14 cellular contexts compared by ENCODE assay signal in genomic region chr5:62152394-62153123, GRCh38.
DNase-seq lines count a peak whose midpoint lies in the region; ATAC-seq and TF ChIP-seq lines count a peak whose summit lies in the region.
"Had no signal": no experiment of that assay in that cellular context is flagged by ENCODE, and none has a peak within 500 bp of the region (broad histone marks: within the 10 kb centered on the region; RNA-seq: fewer than 3 reads in every experiment).

No MANE protein-coding gene starts in this region.

- TF ChIP-seq POLR2A in body of pancreas (IDR thresholded peaks at IDR 0.05): no peak

- H3K27ac ChIP-seq in layer of hippocampus (ENCODE audit: low read depth, low read length) (peak overlapping the region; percentile 20), body of pancreas (no peak overlapping the region)
- H3K27ac ChIP-seq: left lung had no signal

- H3K4me3 ChIP-seq in body of pancreas: no peak overlapping the region
- H3K4me3 ChIP-seq: left lung had no signal

- H3K36me3 ChIP-seq in body of pancreas (replicated peaks in 1 of 2; ENCODE audit: insufficient read depth in 1 of 2, low read depth in 2 of 2): no peaks in the 10 kb centered on the region
- H3K36me3 ChIP-seq: left lung had no signal

- no peak for ATAC-seq in body of pancreas
- ATAC-seq: left lung; natural killer cell treated with Interleukin-12 subunit alpha and Interleukin-12 subunit beta and Interleukin-15 and Interleukin-18, amount 100 ng/mL, for 72 hours; SK-N-SH treated with all-trans-retinoic acid at 6 μM for 48 hours had no signal

- 53 to 59% methylated on average over 4 of the region's 4 CpGs for WGBS in body of pancreas, 2 donors

- TF ChIP-seq CTCF in body of pancreas (IDR thresholded peaks at IDR 0.05): no peak

- no peaks in the 10 kb centered on the region for H3K4me1 ChIP-seq in body of pancreas
- H3K4me1 ChIP-seq: left lung had no signal

- DNase-seq in DMS 273 treated with DMSO at 0.1 percent for 48 hours (lab: John Stamatoyannopoulos, UW) (peak; percentile 75), NCI-H2081 (lab: John Stamatoyannopoulos, UW) (peak; percentile 38 to 72), astrocyte of the hippocampus (ENCODE audit: low read depth, low spot score) (peak; percentile 4), SW480 (ENCODE audit: low spot score) (no peak), NCI-H2227 (lab: John Stamatoyannopoulos, UW; ENCODE audit: unreplicated experiment) (no peak), body of pancreas (no peak), NCI-H1436 (lab: John Stamatoyannopoulos, UW) (no peak)
- DNase-seq: AML-193; left lung; stimulated activated CD4-positive, alpha-beta T cell treated with anti-CD3 and anti-CD28 coated beads, Interleukin-1b, Interleukin-23, amount 100 ng/mL, for 48 hours; trophoblast cell had no signal

- no peaks in the 10 kb centered on the region for H3K9me3 ChIP-seq in body of pancreas

- no peaks in the 10 kb centered on the region for H3K27me3 ChIP-seq in layer of hippocampus (ENCODE audit: control insufficient read depth, insufficient read depth, low read length)
- no peaks in the 10 kb centered on the region for H3K27me3 ChIP-seq in body of pancreas
- H3K27me3 ChIP-seq: left lung had no signal

- intact Hi-C loops in body of pancreas (cut with DNase I): no loop called here

Comparison
In these comparisons a context has a peak if more than half of its experiments do, and no peak if none do; other contexts are left out.
1. DNase-seq: peak in DMS 273 treated with DMSO at 0.1 percent for 48 hours (single experiment), NCI-H2081 (2 of 2) and astrocyte of the hippocampus (single experiment); none in SW480 (single experiment), NCI-H2227 (single experiment), body of pancreas (0 of 4) and NCI-H1436 (single experiment).